ENCODE assay signal across 8 cellular contexts in genomic region chr9:6827370-6827949, GRCh38.
DNase-seq lines count a peak whose midpoint lies in the region; ATAC-seq, FAIRE-seq and TF ChIP-seq lines count a peak whose summit lies in the region.

No MANE protein-coding gene starts in this region.

- H3K36me3 ChIP-seq in heart right ventricle: peaks cover 0 to 53% (median 17%) of the 10 kb centered on the region in 9 donors
- peaks cover 6% of the 10 kb centered on the region for H3K36me3 ChIP-seq in NT2/D1 (ENCODE audit: insufficient read depth, insufficient read length, low read length)
- H3K36me3 ChIP-seq in K562 (ENCODE audit: control insufficient read depth, insufficient read depth, low read length): peaks cover 14% of the 10 kb centered on the region; the same call in 2 of the 3 replicates

- H3K4me3 Mint-ChIP-seq in type B pancreatic cell: peak overlapping the region; percentile 26

- ATAC-seq in heart right ventricle (peak in 1 of 8 donors; percentile 31), right cardiac atrium (no peak), HG03469 (IDR thresholded peaks at IDR 0.05; ENCODE audit: unreplicated experiment) (peak; percentile 49), K562 (peak; percentile 80), GM21737 (IDR thresholded peaks at IDR 0.05; ENCODE audit: unreplicated experiment) (no peak)

- H3K79me2 ChIP-seq in K562 (ENCODE audit: control insufficient read depth, insufficient read depth, low read length): no peaks in the 10 kb centered on the region

- H2AFZ ChIP-seq in K562 (ENCODE audit: low read depth, low read length): no peak overlapping the region

- H3K27ac ChIP-seq in heart right ventricle: no peak overlapping the region
- H3K27ac ChIP-seq in right cardiac atrium (ENCODE audit: low read length): no peak overlapping the region
- H3K27ac ChIP-seq in K562 (ENCODE audit: extremely low read depth, low read depth, low read length): no peak overlapping the region

- H3K27ac Mint-ChIP-seq in type B pancreatic cell: peak overlapping the region; percentile 20

- H3K36me3 Mint-ChIP-seq in type B pancreatic cell: peaks cover 15% of the 10 kb centered on the region

- peak overlapping the region; percentile 4 for H3K9ac ChIP-seq in NT2/D1 (ENCODE audit: insufficient read length, low read depth)
- H3K9ac ChIP-seq in K562 (ENCODE audit: insufficient read depth in 1 of 2, low read depth in 2 of 2, low read length in 2 of 2): no peak overlapping the region

- no peak for TF ChIP-seq POLR2A in K562 (conservative IDR thresholded peaks at IDR 0.05)

- CTCF ChIA-PET in K562 (lab: Yijun Ruan, JAX; ENCODE audit: low intra/inter-chr PET ratio): no interaction called here

- H3K4me3 ChIP-seq in heart right ventricle (no peak overlapping the region), right cardiac atrium (ENCODE audit: low read length) (no peak overlapping the region), NT2/D1 (ENCODE audit: insufficient read length, low read depth) (no peak overlapping the region), K562 (no peak overlapping the region)

- in situ Hi-C loops in K562 (cut with MboI): no loop called here

- TF ChIP-seq EP300 in K562 (IDR thresholded peaks at IDR 0.05; ENCODE audit: low read length): no peak

- BruUV-seq in K562 (replicated peaks; lab: Mats Ljungman, UMichigan): no TSS peak

- H3K27me3 Mint-ChIP-seq in type B pancreatic cell: no peaks in the 10 kb centered on the region

- H3K4me1 Mint-ChIP-seq in type B pancreatic cell (ENCODE audit: unreplicated experiment): peaks cover 15% of the 10 kb centered on the region

- peak; percentile 47 to 70 for TF ChIP-seq RAD21 in K562 (CRISPR knock-in tag; conservative IDR thresholded peaks at IDR 0.05 in 1 of 2, IDR thresholded peaks at IDR 0.05 in 1 of 2)

- no peaks in the 10 kb centered on the region for H3K27me3 ChIP-seq in heart right ventricle
- no peaks in the 10 kb centered on the region for H3K27me3 ChIP-seq in right cardiac atrium (ENCODE audit: control insufficient read depth, insufficient read depth)
- H3K27me3 ChIP-seq in NT2/D1 (ENCODE audit: insufficient read depth, insufficient read length): no peaks in the 10 kb centered on the region
- H3K27me3 ChIP-seq in K562 (ENCODE audit: control insufficient read depth in 2 of 2, insufficient read depth in 2 of 2, low read length in 2 of 2): no peaks in the 10 kb centered on the region

- H4K20me1 ChIP-seq in K562 (replicated peaks; ENCODE audit: control insufficient read depth, insufficient read depth, low read length): no peaks in the 10 kb centered on the region

- no peaks in the 10 kb centered on the region for H3K9me1 ChIP-seq in K562 (ENCODE audit: control insufficient read depth, insufficient read depth, low read length)

- 36 to 38% methylated on average over 3 of the region's 3 CpGs for WGBS in heart right ventricle, 2 donors
- 37% methylated on average over 3 of the region's 3 CpGs for WGBS in right cardiac atrium
- WGBS in K562 (ENCODE audit: insufficient coverage, low coverage, missing lambda C conversion rate): 29% methylated on average over 3 of the region's 3 CpGs

- no peak overlapping the region for H3K4me2 ChIP-seq in K562 (ENCODE audit: insufficient read depth, low read length)

- POLR2A ChIA-PET in K562 (lab: Yijun Ruan, JAX): no interaction called here

- intact Hi-C loops in heart right ventricle (cut with DNase I): loop anchor here in 1 of 10 donors (5.0 kb wide), 1 partner anchor 710 kb away; no protein-coding TSS in a partner anchor
- intact Hi-C loops in right cardiac atrium (cut with DNase I): no loop called here
- intact Hi-C loops in K562 (cut with micrococcal nuclease): loop anchor here (5.0 to 10.0 kb wide), 3 partner anchors 80 to 707 kb away; no protein-coding TSS in a partner anchor

- FAIRE-seq in K562 (lab: Jason Lieb, UNC): peak; percentile 32

- TF ChIP-seq CTCF in heart right ventricle (IDR thresholded peaks at IDR 0.05) (peak in 8 of 9 donors; percentile 29 to 65 (median 55)), K562 (IDR thresholded peaks at IDR 0.05 in 2 of 3, conservative IDR thresholded peaks at IDR 0.05 in 1 of 3; ENCODE audit: insufficient read depth in 2 of 3, low read depth in 1 of 3, low read length in 3 of 3) (peak in 2 of 3 experiments; percentile 50 to 61; a peak in 3 of 6 replicates), type B pancreatic cell (conservative IDR thresholded peaks at IDR 0.05) (peak; percentile 83)

- DNase-seq in heart right ventricle (no peak), right cardiac atrium (no peak), NT2/D1 (ENCODE audit: low read depth, low spot score) (peak; percentile 58), K562 (ENCODE audit: extremely low read depth in 1 of 4, low spot score in 3 of 4) (peak; percentile 24 to 60 (median 34)), kidney tubule cell (ENCODE audit: low spot score) (peak; percentile 43), type B pancreatic cell (ENCODE audit: extremely low spot score, unreplicated experiment) (no peak)

- no peaks in the 10 kb centered on the region for H3K9me3 Mint-ChIP-seq in type B pancreatic cell

- H3K9me3 ChIP-seq in heart right ventricle: peaks cover 0 to 8% (median 0%) of the 10 kb centered on the region in 11 donors
- H3K9me3 ChIP-seq in right cardiac atrium (ENCODE audit: control insufficient read depth, low read length): no peaks in the 10 kb centered on the region
- peaks cover 10% of the 10 kb centered on the region; the same call in 1 of the 2 replicates for H3K9me3 ChIP-seq in NT2/D1 (ENCODE audit: insufficient read depth, low read length)
- H3K9me3 ChIP-seq in K562 (replicated peaks; ENCODE audit: control insufficient read depth, insufficient read depth, low read depth, low read length): peaks cover 4% of the 10 kb centered on the region; the same call in 1 of the 2 replicates

- H3K4me1 ChIP-seq in heart right ventricle: peaks cover 0 to 3% (median 0%) of the 10 kb centered on the region in 9 donors
- no peaks in the 10 kb centered on the region for H3K4me1 ChIP-seq in right cardiac atrium (ENCODE audit: control insufficient read depth, insufficient read depth, low read length)
- H3K4me1 ChIP-seq in NT2/D1 (ENCODE audit: insufficient read depth, insufficient read length): no peaks in the 10 kb centered on the region
- H3K4me1 ChIP-seq in K562 (replicated peaks in 1 of 2; ENCODE audit: control insufficient read depth in 2 of 2, insufficient read depth in 2 of 2, low read length in 2 of 2): no peaks in the 10 kb centered on the region; a peak in 2 of 5 replicates

TF ChIP-seq in K562, 482 proteins besides CTCF, POLR2A, EP300 and RAD21:
- TF ChIP-seq SMC3 (conservative IDR thresholded peaks at IDR 0.05; ENCODE audit: insufficient read depth, low read depth, low read length) (0 out of 2 replicates have a peak, but pooled peaks have one; percentile 31), PREB (CRISPR knock-in tag; IDR thresholded peaks at IDR 0.05) (no peak)

Comparison
In these comparisons a context has a peak if more than half of its experiments do, and no peak if none do; other contexts are left out.
1. ATAC-seq: peak in HG03469 (single experiment) and K562 (single experiment); none in right cardiac atrium (0 of 2) and GM21737 (single experiment).
2. DNase-seq: peak in NT2/D1 (single experiment), K562 (4 of 4) and kidney tubule cell (single experiment); none in heart right ventricle (0 of 2), right cardiac atrium (0 of 3) and type B pancreatic cell (single experiment).
3. Peak in every context shown above with its lines, with median percentiles within 50 percentile points of each other: CTCF ChIP-seq.